ENCODE assay signal across 16 cellular contexts in genomic region chr2:174033163-174033550, GRCh38.
DNase-seq lines count a peak whose midpoint lies in the region; ATAC-seq and TF ChIP-seq lines count a peak whose summit lies in the region.
"Had no signal": no experiment of that assay in that cellular context is flagged by ENCODE, and none has a peak within 500 bp of the region (broad histone marks: within the 10 kb centered on the region; RNA-seq: fewer than 3 reads in every experiment).

No MANE protein-coding gene starts in this region.

- H3K27me3 ChIP-seq in HL-60 (ENCODE audit: insufficient read depth, poor library complexity, severe bottlenecking), result no peaks in the 10 kb centered on the region
- H3K27me3 ChIP-seq in hepatocyte, result no peaks in the 10 kb centered on the region
- no peaks in the 10 kb centered on the region for H3K27me3 ChIP-seq in smooth muscle cell (ENCODE audit: low read depth)
- H3K27me3 ChIP-seq in left lung, result no peaks in the 10 kb centered on the region
- H3K27me3 ChIP-seq: Peyer's patch had no signal

- H3K9me2 ChIP-seq in hepatocyte (replicated peaks; ENCODE audit: insufficient read depth), result no peaks in the 10 kb centered on the region

- no peaks in the 10 kb centered on the region for H3K79me2 ChIP-seq in hepatocyte
- H3K79me2 ChIP-seq in smooth muscle cell (ENCODE audit: low read depth), result no peaks in the 10 kb centered on the region

- H2AFZ ChIP-seq in hepatocyte (no peak overlapping the region), smooth muscle cell (ENCODE audit: low read depth) (no peak overlapping the region)

- no peak for ATAC-seq in HG03460 (IDR thresholded peaks at IDR 0.05; ENCODE audit: unreplicated experiment)
- no peak for ATAC-seq in GM19467 (IDR thresholded peaks at IDR 0.05; ENCODE audit: unreplicated experiment)
- no peak for ATAC-seq in left lung

- H3K4me2 ChIP-seq in hepatocyte (no peak overlapping the region), smooth muscle cell (peak overlapping the region; percentile 22)
- H3K4me2 ChIP-seq: KMS-11 had no signal

- H3K4me1 Mint-ChIP-seq in CD14-positive monocyte, result peaks cover 93% of the 10 kb centered on the region

- TF ChIP-seq CTCF in CD14-positive monocyte (IDR thresholded peaks at IDR 0.05) (no peak), HL-60 (IDR thresholded peaks at IDR 0.05; ENCODE audit: insufficient read depth, low read length) (no peak), hepatocyte (IDR thresholded peaks at IDR 0.05; ENCODE audit: poor library complexity) (no peak), smooth muscle cell (IDR thresholded peaks at IDR 0.05; ENCODE audit: borderline replicate concordance, insufficient read depth, poor library complexity, severe bottlenecking) (no peak), left lung (IDR thresholded peaks at IDR 0.05) (no peak)

- peaks cover 5 to 9% of the 10 kb centered on the region in 2 donors for H3K36me3 Mint-ChIP-seq in CD14-positive monocyte

- H3K36me3 ChIP-seq in hepatocyte (replicated peaks; ENCODE audit: insufficient read depth, low read depth) (no peaks in the 10 kb centered on the region), smooth muscle cell (ENCODE audit: low read depth) (no peaks in the 10 kb centered on the region), left lung (no peaks in the 10 kb centered on the region)
- H3K36me3 ChIP-seq: Peyer's patch had no signal

- H3F3A ChIP-seq in smooth muscle cell (ENCODE audit: low read depth), result no peaks in the 10 kb centered on the region

- intact Hi-C loops in CD14-positive monocyte (cut with micrococcal nuclease), result loop anchor here in 1 of 2 donors (5.0 kb wide), 1 partner anchor 36 kb away; no protein-coding TSS in a partner anchor
- intact Hi-C loops in left lung (cut with DNase I), result no loop called here

- peaks cover 20% of the 10 kb centered on the region for H3K4me1 ChIP-seq in hepatocyte (ENCODE audit: insufficient read depth)
- H3K4me1 ChIP-seq in smooth muscle cell (ENCODE audit: low read depth), result peaks cover 6% of the 10 kb centered on the region
- peaks cover 0 to 48% of the 10 kb centered on the region in 2 donors for H3K4me1 ChIP-seq in left lung
- H3K4me1 ChIP-seq: Peyer's patch had no signal

- peaks cover 0 to 2% (median 0%) of the 10 kb centered on the region in 7 donors for H3K9me3 Mint-ChIP-seq in CD14-positive monocyte

- WGBS in hepatocyte (ENCODE audit: low lambda C conversion rate, missing lambda C conversion rate), result 89% methylated on average over 2 of the region's 2 CpGs
- 89% methylated on average over 2 of the region's 2 CpGs for WGBS in smooth muscle cell (ENCODE audit: low lambda C conversion rate)

- H3K27ac ChIP-seq in HL-60 (replicated peaks) (0 out of 2 replicates have a peak overlapping the region, but pooled peaks have one; percentile 54), hepatocyte (peak overlapping the region; percentile 88), smooth muscle cell (ENCODE audit: low read depth) (peak overlapping the region; percentile 89), left lung (no peak overlapping the region)
- H3K27ac ChIP-seq: KMS-11, Peyer's patch had no signal

- DNase-seq in CD14-positive monocyte (ENCODE audit: low spot score) (no peak), HL-60 (ENCODE audit: low read depth in 1 of 2, low spot score in 1 of 2) (no peak), hepatocyte (ENCODE audit: low spot score) (no peak), smooth muscle cell (lab: John Stamatoyannopoulos, UW; ENCODE audit: unreplicated experiment) (no peak), left lung (no peak)
- DNase-seq: C1 segment of cervical spinal cord, DMS79 treated with DMSO at 0.1 percent for 48 hours, H7, NCI-H1436, NCI-H2029 treated with DMSO at 0.1 percent for 48 hours, NCI-H446 treated with DMSO at 0.1 percent for 48 hours, Peyer's patch, SW 1271 had no signal

- H3K4me3 ChIP-seq in HL-60 (replicated peaks; ENCODE audit: insufficient read depth, low read length) (no peak overlapping the region), hepatocyte (no peak overlapping the region), smooth muscle cell (no peak overlapping the region), left lung (no peak overlapping the region)
- H3K4me3 ChIP-seq: Peyer's patch had no signal

- peak overlapping the region; percentile 46 for H3K9ac ChIP-seq in smooth muscle cell (ENCODE audit: low read depth)
- H3K9ac ChIP-seq: KMS-11 had no signal

- H3K4me3 Mint-ChIP-seq in CD14-positive monocyte, result no peak overlapping the region

- H3K27ac Mint-ChIP-seq in CD14-positive monocyte, result peak overlapping the region; percentile 96 to 100 (median 99)

- no peaks in the 10 kb centered on the region for H4K20me1 ChIP-seq in hepatocyte (ENCODE audit: insufficient read depth, poor library complexity, severe bottlenecking)
- no peaks in the 10 kb centered on the region for H4K20me1 ChIP-seq in smooth muscle cell (ENCODE audit: low read depth)

- H3K9me3 ChIP-seq in hepatocyte (ENCODE audit: low read depth) (no peaks in the 10 kb centered on the region), smooth muscle cell (replicated peaks; ENCODE audit: low read depth) (no peaks in the 10 kb centered on the region), left lung (no peaks in the 10 kb centered on the region)
- H3K9me3 ChIP-seq: Peyer's patch had no signal

- peaks cover 0 to 2% (median 2%) of the 10 kb centered on the region in 3 donors for H3K27me3 Mint-ChIP-seq in CD14-positive monocyte (ENCODE audit: low read depth in 3 of 3)

Comparison
In these comparisons a context has a peak if more than half of its experiments do, and no peak if none do; other contexts are left out.
1. H3K27ac ChIP-seq: peak in HL-60 (single experiment), hepatocyte (single experiment) and smooth muscle cell (single experiment); none in left lung (0 of 2).